Comparison of ENCODE assay signal across 1 cellular context in genomic region chr1:156684227-156684782, GRCh38.
TF ChIP-seq lines count a peak whose summit lies in the region.

No MANE protein-coding gene starts in this region.

TF ChIP-seq in GM23338, 12 proteins besides CTCF, POLR2A, EP300 and RAD21 (continued from another document):
- TF ChIP-seq ZNF462 (CRISPR knock-in tag; IDR thresholded peaks at IDR 0.05) (no peak), CREB1 (CRISPR knock-in tag; IDR thresholded peaks at IDR 0.05; ENCODE audit: low read depth) (no peak), REST (IDR thresholded peaks at IDR 0.05; ENCODE audit: unreplicated experiment) (no peak), ETS1 (IDR thresholded peaks at IDR 0.05) (no peak)
TF ChIP-seq in GM23338: peak in this region for 0.
